ENCODE assay signal across 1 cellular context in genomic region chr10:86376852-86377796, GRCh38.
TF ChIP-seq lines count a peak whose summit lies in the region.

No MANE protein-coding gene starts in this region.

TF ChIP-seq in K562, 482 proteins besides CTCF, POLR2A, EP300 and RAD21 (continued from another document):
- TF ChIP-seq ZNF57 (CRISPR knock-in tag; IDR thresholded peaks at IDR 0.05) (no peak), TFAM (CRISPR knock-in tag; conservative IDR thresholded peaks at IDR 0.05) (no peak), DEAF1 (CRISPR knock-in tag; IDR thresholded peaks at IDR 0.05) (peak; percentile 42; the same call in 1 of the 2 replicates), CTCFL (IDR thresholded peaks at IDR 0.05; ENCODE audit: borderline replicate concordance, insufficient read depth, low read depth, low read length, poor library complexity, severe bottlenecking) (peak; percentile 17), ARNT (IDR thresholded peaks at IDR 0.05) (no peak), CXXC5 (CRISPR knock-in tag; IDR thresholded peaks at IDR 0.05) (0 out of 2 replicates have a peak, but pooled peaks have one; percentile 40), HNRNPLL (IDR thresholded peaks at IDR 0.05; ENCODE audit: low read depth, low read length, poor library complexity, severe bottlenecking) (peak; percentile 76), E2F6 (IDR thresholded peaks at IDR 0.05; ENCODE audit: borderline replicate concordance in 1 of 2, extremely low read depth in 1 of 2, insufficient read depth in 1 of 2, insufficient read length in 1 of 2, low read depth in 1 of 2, low read length in 1 of 2, poor library complexity in 1 of 2, severe bottlenecking in 1 of 2) (peak; percentile 44 to 73), HDAC1 (IDR thresholded peaks at IDR 0.05) (no peak), CREM (IDR thresholded peaks at IDR 0.05; ENCODE audit: low read depth) (0 out of 2 replicates have a peak, but pooled peaks have one; percentile 4), CHCHD3 (CRISPR knock-in tag; IDR thresholded peaks at IDR 0.05) (no peak), FOXM1 (IDR thresholded peaks at IDR 0.05; ENCODE audit: low read depth) (no peak), FOXM1 (CRISPR knock-in tag; IDR thresholded peaks at IDR 0.05; ENCODE audit: low read depth) (0 out of 2 replicates have a peak, but pooled peaks have one; percentile 54), NFIX (CRISPR knock-in tag; IDR thresholded peaks at IDR 0.05; ENCODE audit: low read depth) (no peak), HMGN3 (IDR thresholded peaks at IDR 0.05; ENCODE audit: borderline replicate concordance, extremely low read depth, insufficient read length, low read depth, low read length) (no peak), TARDBP (IDR thresholded peaks at IDR 0.05) (0 out of 2 replicates have a peak, but pooled peaks have one; percentile 42), SMC3 (conservative IDR thresholded peaks at IDR 0.05; ENCODE audit: insufficient read depth, low read depth, low read length) (peak; percentile 74), L3MBTL2 (IDR thresholded peaks at IDR 0.05) (peak; percentile 63; the same call in 1 of the 2 replicates)
